ENCODE assay signal across 8 cellular contexts in genomic region chr2:20642026-20642971, GRCh38. TPM values are rescaled to one million over a fixed set of nuclear protein-coding genes. Genes with fewer than 3 reads are reported as not detected.
A peak's percentile ranks its signal among the peaks of the same experiment; 100 is the strongest.
DNase-seq lines count a peak whose midpoint lies in the region; ATAC-seq and TF ChIP-seq lines count a peak whose summit lies in the region.

No MANE protein-coding gene starts in this region.

- ATAC-seq in GM21717 (IDR thresholded peaks at IDR 0.05; ENCODE audit: unreplicated experiment) (peak; percentile 94), Right ventricle myocardium superior (ENCODE audit: poor library complexity) (peak; percentile 92), psoas muscle (peak; percentile 92 to 98 (median 94))

- H3K27ac ChIP-seq in SJSA1 (no peak overlapping the region), psoas muscle (peak overlapping the region; percentile 46)

- no peaks in the 10 kb centered on the region for H3K4me1 Mint-ChIP-seq in activated naive CD4-positive, alpha-beta T cell treated with anti-CD3 and anti-CD28 coated beads, Interleukin-2, amount 10 ng/mL, durations not matched to agents 7 days and 5 days

- H3K36me3 Mint-ChIP-seq in activated naive CD4-positive, alpha-beta T cell treated with anti-CD3 and anti-CD28 coated beads, Interleukin-2, amount 10 ng/mL, durations not matched to agents 7 days and 5 days, result peaks cover 4% of the 10 kb centered on the region

- H3K27me3 Mint-ChIP-seq in activated naive CD4-positive, alpha-beta T cell treated with anti-CD3 and anti-CD28 coated beads, Interleukin-2, amount 10 ng/mL, durations not matched to agents 7 days and 5 days, result no peaks in the 10 kb centered on the region

- H3K4me1 ChIP-seq in SJSA1 (replicated peaks) (no peaks in the 10 kb centered on the region; the same call in 1 of the 2 replicates), psoas muscle (peaks cover 3% of the 10 kb centered on the region)

- CTCF ChIA-PET in activated naive CD4-positive, alpha-beta T cell treated with anti-CD3 and anti-CD28 coated beads, Interleukin-2, amount 10 ng/mL, durations not matched to agents 7 days and 5 days (lab: Charles Lee), result interaction anchor here (0.7 to 6.2 kb wide), 29 partner anchors 9 to 451 kb away, joined by 3 to 65 read pairs (median 4); partner anchors contain the start of genes HS1BP3 and RHOB

- H3K27me3 ChIP-seq in SJSA1 (replicated peaks), result no peaks in the 10 kb centered on the region
- no peaks in the 10 kb centered on the region for H3K27me3 ChIP-seq in psoas muscle (ENCODE audit: insufficient read depth in 3 of 3, low read length in 2 of 3)

- H3K27ac Mint-ChIP-seq in activated naive CD4-positive, alpha-beta T cell treated with anti-CD3 and anti-CD28 coated beads, Interleukin-2, amount 10 ng/mL, durations not matched to agents 7 days and 5 days, result no peak overlapping the region

- TF ChIP-seq CTCF in psoas muscle (IDR thresholded peaks at IDR 0.05), result peak; percentile 95

- in situ Hi-C loops in KBM-7 (cut with MboI; ENCODE audit: low pct_unique_long_range_greater_than_20kb, low sequenced_read_pairs), result loop anchor here (25.0 kb wide), 1 partner anchor 530 kb away; no protein-coding TSS in a partner anchor

- intact Hi-C loops in Right ventricle myocardium superior (cut with DNase I) (no loop called here), psoas muscle (cut with DNase I) (loop anchor here in 1 of 2 donors (5.0 kb wide), 1 partner anchor 245 kb away; no protein-coding TSS in a partner anchor)

- peak; percentile 74 for DNase-seq in ELR (ENCODE audit: low read depth)
- peak; percentile 81 for DNase-seq in KBM-7
- DNase-seq in SJSA1 (ENCODE audit: low read depth in 1 of 2, low spot score in 2 of 2), result peak; percentile 62 to 77
- DNase-seq in activated naive CD4-positive, alpha-beta T cell treated with anti-CD3 and anti-CD28 coated beads, Interleukin-2, amount 10 ng/mL, durations not matched to agents 7 days and 5 days, result peak; percentile 80
- peak; percentile 89 for DNase-seq in Right ventricle myocardium superior
- peak; percentile 83 to 89 for DNase-seq in psoas muscle
- no peak for DNase-seq in OCI-M2 (lab: John Stamatoyannopoulos, UW; ENCODE audit: unreplicated experiment)

- H3K36me3 ChIP-seq in SJSA1 (peaks cover 24% of the 10 kb centered on the region), psoas muscle (ENCODE audit: insufficient read depth in 1 of 2, low read depth in 1 of 2) (peaks cover 0 to 70% of the 10 kb centered on the region in 2 donors)

- H3K9me3 ChIP-seq in SJSA1 (replicated peaks) (no peaks in the 10 kb centered on the region), psoas muscle (no peaks in the 10 kb centered on the region)

- 32 to 37% (median 35%) methylated on average over 26 of the region's 26 CpGs for WGBS in psoas muscle, 3 donors

- H3K9me3 Mint-ChIP-seq in activated naive CD4-positive, alpha-beta T cell treated with anti-CD3 and anti-CD28 coated beads, Interleukin-2, amount 10 ng/mL, durations not matched to agents 7 days and 5 days, result no peaks in the 10 kb centered on the region

- H3K4me3 Mint-ChIP-seq in activated naive CD4-positive, alpha-beta T cell treated with anti-CD3 and anti-CD28 coated beads, Interleukin-2, amount 10 ng/mL, durations not matched to agents 7 days and 5 days, result no peak overlapping the region

- H3K4me3 ChIP-seq in SJSA1 (no peak overlapping the region), psoas muscle (no peak overlapping the region)

RNA-seq across cellular contexts. Expression of gene HS1BP3, which starts 8.6 kb away (rescaled TPM):
- 17.2 and 32.3 TPM in 2 replicates for total RNA-seq in SJSA1 (2014; rRNA removed; shearing (Covaris generic))
- total RNA-seq in Right ventricle myocardium superior, result 19.7 TPM
- 10 to 100 TPM in 3 of 4 donors, 1 to 10 TPM in 1; 9.2 to 12.1 (median 11.4) TPM for total RNA-seq in psoas muscle
- 10 to 100 TPM; 12.6 to 20.6 (median 13.2) TPM for polyA plus RNA-seq in psoas muscle

RNA-seq across cellular contexts. Expression of gene GDF7, which starts 24.6 kb away (rescaled TPM):
- 0.03 TPM in 1 of 2 replicates, not detected in the other for total RNA-seq in SJSA1 (2014; rRNA removed; shearing (Covaris generic))
- total RNA-seq in Right ventricle myocardium superior (0.38 TPM), psoas muscle (under 1 TPM; 0.04 to 0.94 (median 0.17) TPM)
- under 1 TPM; 0.03 to 0.04 (median 0.04) TPM for polyA plus RNA-seq in psoas muscle
